Comparison of ENCODE assay signal across 21 cellular contexts in the genomic region with DNA sequence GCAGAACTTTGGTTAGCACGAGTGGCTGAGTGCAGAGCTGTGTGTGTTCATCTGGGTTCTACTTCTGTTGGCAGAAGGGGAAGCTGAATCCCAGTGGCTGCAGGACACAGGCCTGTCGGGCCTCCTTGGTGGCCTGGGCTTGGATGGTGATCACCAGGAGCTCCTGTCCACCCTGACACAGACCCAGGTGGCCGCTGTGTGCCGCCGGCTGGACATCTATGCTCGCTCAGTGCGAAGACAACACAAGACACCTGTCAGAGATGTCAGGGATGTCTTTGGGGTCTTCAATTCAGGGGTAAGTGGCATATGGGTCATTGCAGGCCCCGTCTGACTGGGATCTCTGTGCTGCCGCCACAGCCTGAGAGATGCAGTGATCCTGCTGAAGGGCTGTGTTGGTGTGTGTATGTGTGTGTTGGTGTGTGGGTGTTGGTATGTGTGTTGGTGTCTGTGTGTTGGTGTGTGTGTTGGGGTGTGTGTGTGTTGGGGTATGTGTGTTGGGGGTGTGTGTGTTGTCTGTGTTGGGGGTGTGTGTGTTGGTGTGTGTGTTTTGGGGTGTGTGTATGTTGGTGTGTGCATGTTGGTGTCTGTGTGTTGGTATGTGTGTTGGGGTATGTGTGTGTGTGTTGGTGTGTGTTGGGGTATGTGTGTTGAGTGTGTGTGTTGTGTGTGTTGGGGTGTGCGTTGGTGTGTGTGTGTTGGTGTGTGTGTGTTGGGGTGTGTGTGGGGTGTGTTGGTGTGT. TPM values are rescaled to one million over a fixed set of nuclear protein-coding genes. Genes with fewer than 3 reads are reported as not detected.
DNase-seq lines count a peak whose midpoint lies in the region; ATAC-seq, FAIRE-seq and TF ChIP-seq lines count a peak whose summit lies in the region.
"Had no signal": no experiment of that assay in that cellular context is flagged by ENCODE, and none has a peak within 500 bp of the region (broad histone marks: within the 10 kb centered on the region; RNA-seq: fewer than 3 reads in every experiment).

No MANE protein-coding gene starts in this region.

- no peak overlapping the region for H3K4me2 ChIP-seq in K562 (ENCODE audit: insufficient read depth, low read length)
- H3K4me2 ChIP-seq in neuronal stem cell (ENCODE audit: insufficient read depth, low read length, poor library complexity, severe bottlenecking), result no peak overlapping the region

- H3K79me2 ChIP-seq in K562 (ENCODE audit: control insufficient read depth, insufficient read depth, low read length), result no peaks in the 10 kb centered on the region

- DNase-seq in K562 (ENCODE audit: extremely low read depth in 1 of 4, low spot score in 3 of 4) (no peak), neuronal stem cell (ENCODE audit: low spot score) (no peak), RCC 7860 (ENCODE audit: low spot score) (no peak)
- DNase-seq in activated CD4-positive, alpha-beta memory T cell treated with anti-CD3 and anti-CD28 coated beads for 36 hours, result no peak
- DNase-seq: AML-193; Caco-2; CD4-positive, alpha-beta T cell; GM23248; HCEC 1CT; HFFc6; KBM-7 had no signal

- in situ Hi-C loops in K562 (cut with MboI), result no loop called here

- H2BK15ac ChIP-seq in neuronal stem cell (ENCODE audit: low read length), result peak overlapping the region; percentile 72

- no TSS peak for BruUV-seq in K562 (replicated peaks; lab: Mats Ljungman, UMichigan)

- peak overlapping the region; percentile 43 for H4K8ac ChIP-seq in neuronal stem cell (ENCODE audit: low read depth, low read length)

- no peak for TF ChIP-seq EP300 in K562 (IDR thresholded peaks at IDR 0.05; ENCODE audit: low read length)

- no peak overlapping the region for H3K4me3 ChIP-seq in HEK293 (ENCODE audit: low read depth, low read length)
- H3K4me3 ChIP-seq in K562, result no peak overlapping the region
- peak overlapping the region in 1 of 2 donors; percentile 45 for H3K4me3 ChIP-seq in neuronal stem cell (ENCODE audit: low read length in 2 of 2)
- H3K4me3 ChIP-seq: GM23248 had no signal

- TF ChIP-seq CTCF in HEK293 (tag by site-specific recombination; IDR thresholded peaks at IDR 0.05) (no peak), K562 (IDR thresholded peaks at IDR 0.05 in 2 of 3, conservative IDR thresholded peaks at IDR 0.05 in 1 of 3; ENCODE audit: insufficient read depth in 2 of 3, low read depth in 1 of 3, low read length in 3 of 3) (no peak)

- no peak overlapping the region for H2BK12ac ChIP-seq in neuronal stem cell (ENCODE audit: low read length)

- no peak for TF ChIP-seq POLR2A in K562 (conservative IDR thresholded peaks at IDR 0.05)

- H3K36me3 ChIP-seq in HEK293 (ENCODE audit: control insufficient read depth in 2 of 2, insufficient read depth in 1 of 2, low read length in 2 of 2), result no peaks in the 10 kb centered on the region
- no peaks in the 10 kb centered on the region for H3K36me3 ChIP-seq in K562 (ENCODE audit: control insufficient read depth, insufficient read depth, low read length)
- no peaks in the 10 kb centered on the region for H3K36me3 ChIP-seq in neuronal stem cell (replicated peaks in 1 of 2; ENCODE audit: control insufficient read depth in 2 of 2, insufficient read depth in 2 of 2, low read length in 2 of 2)

- no peak overlapping the region for H3K14ac ChIP-seq in neuronal stem cell (ENCODE audit: low read length)

- peak overlapping the region; percentile 59 for H2BK5ac ChIP-seq in neuronal stem cell (ENCODE audit: low read length)

- TF ChIP-seq RAD21 in K562 (CRISPR knock-in tag; conservative IDR thresholded peaks at IDR 0.05 in 1 of 2, IDR thresholded peaks at IDR 0.05 in 1 of 2), result no peak

- peaks cover 7% of the 10 kb centered on the region for H3K9me3 Mint-ChIP-seq in activated CD4-positive, alpha-beta memory T cell treated with anti-CD3 and anti-CD28 coated beads for 36 hours
- H3K9me3 Mint-ChIP-seq: CD4-positive, alpha-beta T cell; HFFc6 had no signal

- no peak overlapping the region for H2BK120ac ChIP-seq in neuronal stem cell (ENCODE audit: low read depth, low read length)

- no peaks in the 10 kb centered on the region for H3K36me3 Mint-ChIP-seq in activated CD4-positive, alpha-beta memory T cell treated with anti-CD3 and anti-CD28 coated beads for 36 hours

- no peak overlapping the region for H3K9ac ChIP-seq in K562 (ENCODE audit: insufficient read depth in 1 of 2, low read depth in 2 of 2, low read length in 2 of 2)
- H3K9ac ChIP-seq in neuronal stem cell (ENCODE audit: low read depth, low read length, poor library complexity), result no peak overlapping the region
- H3K9ac ChIP-seq: GM23248 had no signal

- no peak for ATAC-seq in K562
- ATAC-seq in GM19463 (IDR thresholded peaks at IDR 0.05; ENCODE audit: unreplicated experiment), result no peak

- peak overlapping the region; percentile 83 for H2AK5ac ChIP-seq in neuronal stem cell (ENCODE audit: low read depth, low read length)

- CTCF ChIA-PET in HEK293 (lab: Yijun Ruan, JAX) (interaction anchor here (0.6 kb wide), 1 partner anchor 124 kb away, joined by 3 read pairs; no protein-coding TSS in a partner anchor), K562 (lab: Yijun Ruan, JAX; ENCODE audit: low intra/inter-chr PET ratio) (no interaction called here)
- CTCF ChIA-PET in activated CD4-positive, alpha-beta memory T cell treated with anti-CD3 and anti-CD28 coated beads for 36 hours (lab: Charles Lee), result no interaction called here

- intact Hi-C loops in K562 (cut with micrococcal nuclease), result no loop called here
- intact Hi-C loops in activated CD4-positive, alpha-beta memory T cell treated with anti-CD3 and anti-CD28 coated beads for 36 hours (cut with micrococcal nuclease), result no loop called here

- FAIRE-seq in K562 (lab: Jason Lieb, UNC) (peak; percentile 83), RCC 7860 (lab: Jason Lieb, UNC) (no peak)
- FAIRE-seq: A204.1, D721Med, G401.6, GM12891, GM19239, H54 had no signal

- H3K27me3 ChIP-seq in K562 (ENCODE audit: control insufficient read depth in 2 of 2, insufficient read depth in 2 of 2, low read length in 2 of 2) (peaks cover 5 to 12% of the 10 kb centered on the region in 2 experiments), neuronal stem cell (ENCODE audit: control insufficient read depth in 3 of 3, insufficient read depth in 3 of 3, low read depth in 1 of 3, low read length in 3 of 3) (peaks cover 0 to 22% (median 0%) of the 10 kb centered on the region in 3 experiments)

- H3K27ac ChIP-seq in HEK293 (ENCODE audit: extremely low read depth, low read depth, low read length) (no peak overlapping the region), K562 (ENCODE audit: extremely low read depth, low read depth, low read length) (no peak overlapping the region), neuronal stem cell (replicated peaks; ENCODE audit: low read length) (no peak overlapping the region)
- H3K27ac ChIP-seq: C4-2B, GM23248 had no signal

- no peaks in the 10 kb centered on the region for H4K20me1 ChIP-seq in K562 (replicated peaks; ENCODE audit: control insufficient read depth, insufficient read depth, low read length)

- H3K4me1 Mint-ChIP-seq in activated CD4-positive, alpha-beta memory T cell treated with anti-CD3 and anti-CD28 coated beads for 36 hours (ENCODE audit: low read depth), result no peaks in the 10 kb centered on the region

- H3K27ac Mint-ChIP-seq in activated CD4-positive, alpha-beta memory T cell treated with anti-CD3 and anti-CD28 coated beads for 36 hours, result no peak overlapping the region
- H3K27ac Mint-ChIP-seq: CD4-positive, alpha-beta T cell; HFFc6 had no signal

- H3K9me3 ChIP-seq in HEK293 (ENCODE audit: control insufficient read depth, insufficient read depth, low read depth, low read length) (no peaks in the 10 kb centered on the region), K562 (replicated peaks; ENCODE audit: control insufficient read depth, insufficient read depth, low read depth, low read length) (no peaks in the 10 kb centered on the region), neuronal stem cell (replicated peaks in 1 of 2; ENCODE audit: control insufficient read depth in 2 of 2, insufficient read depth in 1 of 2, low read depth in 1 of 2, low read length in 2 of 2) (peaks cover 0 to 3% of the 10 kb centered on the region in 2 donors)
- H3K9me3 ChIP-seq: Caco-2 had no signal

- H3K23ac ChIP-seq in neuronal stem cell (ENCODE audit: low read depth, low read length, poor library complexity), result peak overlapping the region; percentile 17

- H3K18ac ChIP-seq in neuronal stem cell (ENCODE audit: low read length), result peak overlapping the region; percentile 2

- WGBS in K562 (ENCODE audit: insufficient coverage, low coverage, missing lambda C conversion rate), result 63% methylated on average over 9 of the region's 10 CpGs
- WGBS in neuronal stem cell (ENCODE audit: extremely low coverage in 2 of 2, insufficient read length in 2 of 2, insufficient replicate concordance in 1 of 2), 2 donors, result 100% methylated on average over 1 of the region's 10 CpGs; no CpG with 5 or more reads in 1 of the 2 donors

- H2AFZ ChIP-seq in K562 (ENCODE audit: low read depth, low read length) (no peak overlapping the region), neuronal stem cell (ENCODE audit: low read length) (no peak overlapping the region)
- H2AFZ ChIP-seq: GM23248 had no signal

- peaks cover 1% of the 10 kb centered on the region for H3K27me3 Mint-ChIP-seq in activated CD4-positive, alpha-beta memory T cell treated with anti-CD3 and anti-CD28 coated beads for 36 hours

- H3K4ac ChIP-seq in neuronal stem cell (ENCODE audit: low read length), result no peak overlapping the region

- H3K4me1 ChIP-seq in HEK293 (ENCODE audit: control insufficient read depth, insufficient read depth, low read length) (no peaks in the 10 kb centered on the region), K562 (replicated peaks in 1 of 2; ENCODE audit: control insufficient read depth in 2 of 2, insufficient read depth in 2 of 2, low read length in 2 of 2) (peaks cover 6 to 11% of the 10 kb centered on the region in 2 experiments; a peak in 4 of 5 replicates), neuronal stem cell (ENCODE audit: control insufficient read depth in 2 of 2, insufficient read depth in 1 of 2, low read depth in 1 of 2, low read length in 2 of 2) (no peaks in the 10 kb centered on the region)
- H3K4me1 ChIP-seq: Caco-2 had no signal

- peaks cover 2% of the 10 kb centered on the region for H3K79me1 ChIP-seq in neuronal stem cell (ENCODE audit: low read depth, low read length)

- H4K91ac ChIP-seq in neuronal stem cell (ENCODE audit: low read depth, low read length, poor library complexity), result no peak overlapping the region

- POLR2A ChIA-PET in HEK293 (lab: Yijun Ruan, JAX), result no interaction called here
- POLR2A ChIA-PET in K562 (lab: Yijun Ruan, JAX), result interaction anchor here (0.6 kb wide), 1 partner anchor 50 kb away, joined by 3 read pairs; no protein-coding TSS in a partner anchor
- POLR2A ChIA-PET in activated CD4-positive, alpha-beta memory T cell treated with anti-CD3 and anti-CD28 coated beads for 36 hours (lab: Charles Lee), result no interaction called here

- H3K9me1 ChIP-seq in K562 (ENCODE audit: control insufficient read depth, insufficient read depth, low read length), result no peaks in the 10 kb centered on the region

- no peak overlapping the region for H3K4me3 Mint-ChIP-seq in activated CD4-positive, alpha-beta memory T cell treated with anti-CD3 and anti-CD28 coated beads for 36 hours
- H3K4me3 Mint-ChIP-seq: CD4-positive, alpha-beta T cell; HFFc6 had no signal

RNA-seq across cellular contexts. Expression of a gene that starts 25.5 kb away (rescaled TPM):
- 0.09 TPM in 1 of 2 replicates, not detected in the other for total RNA-seq in K562 (2011; cell fraction: chromatin; rRNA removed; ENCODE audit: low replicate concordance)
- total RNA-seq in K562 (2011; cell fraction: nucleolus; rRNA removed), result not detected in 2 replicates
- not detected in 2 replicates for total RNA-seq in K562 (2011; cell fraction: nucleoplasm; rRNA removed)
- not detected in 2 replicates for total RNA-seq in K562 (2014; rRNA removed)
- total RNA-seq in K562 (2014; rRNA removed; fragmentation: Illumina TruSeq; extraction: Trizol), result not detected in 2 replicates
- not detected in 2 replicates for total RNA-seq in K562 (2015; rRNA removed; fragmentation: Illumina TruSeq; extraction: Trizol)
- not detected in 2 replicates for total RNA-seq in K562 (2021)
- polyA plus RNA-seq in K562 (2011; rRNA removed), result not detected in 2 replicates
- not detected in 2 replicates for polyA plus RNA-seq in K562 (2011; cell fraction: cytosol; rRNA removed)
- 0.10 and 0.11 TPM in 2 replicates for polyA plus RNA-seq in K562 (2011; cell fraction: nucleus; rRNA removed)
- 0.03 TPM in 1 of 2 replicates, not detected in the other for polyA plus RNA-seq in K562 (2012)
- polyA plus RNA-seq in K562 (2014; fragmentation: Illumina TruSeq; extraction: Trizol), result not detected in 2 replicates
- polyA plus RNA-seq in K562 (2014; fragmentation: Nextera tagmentation; extraction: Ambion mirVana), result not detected
- polyA plus RNA-seq in K562 (2014; rRNA removed), result not detected in 2 replicates
- not detected in 2 replicates for polyA minus RNA-seq in K562 (2011; rRNA and poly(A)+ RNA removed)
- not detected in 2 replicates for polyA minus RNA-seq in K562 (2011; cell fraction: cytosol; rRNA and poly(A)+ RNA removed)
- polyA minus RNA-seq in K562 (2011; cell fraction: nucleus; rRNA and poly(A)+ RNA removed), result not detected in 2 replicates
- polyA plus RNA-seq in neuronal stem cell (2013, experiment 1 of 2), result 0.04 TPM
- not detected for polyA plus RNA-seq in neuronal stem cell (2013, experiment 2 of 2)
- total RNA-seq in activated CD4-positive, alpha-beta memory T cell treated with anti-CD3 and anti-CD28 coated beads for 36 hours, result not detected
- total RNA-seq: CD4-positive, alpha-beta T cell; GM23248 had no signal
- polyA plus RNA-seq: BJ, GM23248 had no signal

RNA-seq across cellular contexts. Expression of a gene that starts 46.1 kb away (rescaled TPM):
- not detected in 2 replicates for total RNA-seq in K562 (2011; cell fraction: chromatin; rRNA removed; ENCODE audit: low replicate concordance)
- total RNA-seq in K562 (2011; cell fraction: nucleolus; rRNA removed), result not detected in 2 replicates
- not detected in 2 replicates for total RNA-seq in K562 (2011; cell fraction: nucleoplasm; rRNA removed)
- total RNA-seq in K562 (2014; rRNA removed) (not detected in 2 replicates), K562 (2014; rRNA removed; fragmentation: Illumina TruSeq; extraction: Trizol) (not detected in 2 replicates), K562 (2015; rRNA removed; fragmentation: Illumina TruSeq; extraction: Trizol) (not detected in 2 replicates), K562 (2021) (not detected in 2 replicates)
- polyA plus RNA-seq in K562 (2011; rRNA removed) (not detected in 2 replicates), K562 (2014; fragmentation: Illumina TruSeq; extraction: Trizol) (not detected in 2 replicates), K562 (2014; fragmentation: Nextera tagmentation; extraction: Ambion mirVana) (not detected), K562 (2014; rRNA removed) (not detected in 2 replicates)
- not detected in 2 replicates for polyA plus RNA-seq in K562 (2011; cell fraction: cytosol; rRNA removed)
- not detected in 2 replicates for polyA plus RNA-seq in K562 (2011; cell fraction: nucleus; rRNA removed)
- not detected in 2 replicates for polyA plus RNA-seq in K562 (2012)
- not detected in 2 replicates for polyA minus RNA-seq in K562 (2011; rRNA and poly(A)+ RNA removed)
- not detected in 2 replicates for polyA minus RNA-seq in K562 (2011; cell fraction: cytosol; rRNA and poly(A)+ RNA removed)
- polyA minus RNA-seq in K562 (2011; cell fraction: nucleus; rRNA and poly(A)+ RNA removed), result not detected in 2 replicates
- not detected for polyA plus RNA-seq in neuronal stem cell (2013, experiment 1 of 2)
- polyA plus RNA-seq in neuronal stem cell (2013, experiment 2 of 2), result not detected
- total RNA-seq in activated CD4-positive, alpha-beta memory T cell treated with anti-CD3 and anti-CD28 coated beads for 36 hours, result not detected
- total RNA-seq: Caco-2; CD4-positive, alpha-beta T cell; GM23248; HFFc6 had no signal
- polyA plus RNA-seq: BJ, GM23248 had no signal
